11 cellular contexts compared by ENCODE assay signal in genomic region chr3:4814302-4814903, GRCh38.
DNase-seq lines count a peak whose midpoint lies in the region; ATAC-seq, FAIRE-seq and TF ChIP-seq lines count a peak whose summit lies in the region.
"Had no signal": no experiment of that assay in that cellular context is flagged by ENCODE, and none has a peak within 500 bp of the region (broad histone marks: within the 10 kb centered on the region; RNA-seq: fewer than 3 reads in every experiment).

No MANE protein-coding gene starts in this region.

- ATAC-seq in HepG2 (no peak), aorta (ENCODE audit: low FRiP score) (peak; percentile 62), HG03175 (IDR thresholded peaks at IDR 0.05; ENCODE audit: unreplicated experiment) (no peak)

- H3K4me3 ChIP-seq in liver (ENCODE audit: low read depth in 1 of 3, low read length in 3 of 3) (no peak overlapping the region), HepG2 (replicated peaks in 1 of 3; ENCODE audit: insufficient read depth in 1 of 3, low read depth in 2 of 3, low read length in 3 of 3) (no peak overlapping the region), mesodermal cell (ENCODE audit: extremely low read depth, insufficient read depth, low read length, poor library complexity, severe bottlenecking) (no peak overlapping the region), aorta (ENCODE audit: low read length in 2 of 2) (no peak overlapping the region)
- H3K4me3 ChIP-seq: SK-N-MC had no signal

- peaks cover 14% of the 10 kb centered on the region for H3K36me3 Mint-ChIP-seq in glutamatergic neuron (ENCODE audit: unreplicated experiment)

- TF ChIP-seq EP300 in HepG2 (IDR thresholded peaks at IDR 0.05; ENCODE audit: low read depth in 2 of 2, low read length in 2 of 2) (no peak), HepG2 (CRISPR knock-in tag; IDR thresholded peaks at IDR 0.05; ENCODE audit: borderline replicate concordance) (no peak)

- no peak for FAIRE-seq in HepG2 (lab: Jason Lieb, UNC)

- no peak overlapping the region for H3K4me3 Mint-ChIP-seq in glutamatergic neuron (ENCODE audit: unreplicated experiment)
- H3K4me3 Mint-ChIP-seq: B cell, mesothelial cell of epicardium had no signal

- H3K9me3 Mint-ChIP-seq in glutamatergic neuron (ENCODE audit: unreplicated experiment), result peaks cover under 1% of the 10 kb centered on the region

- H3K27me3 ChIP-seq in liver (ENCODE audit: control insufficient read depth in 4 of 4, insufficient read depth in 4 of 4, low read length in 3 of 4) (no peaks in the 10 kb centered on the region), HepG2 (ENCODE audit: control insufficient read depth in 1 of 2, insufficient read depth in 2 of 2, low read length in 2 of 2) (no peaks in the 10 kb centered on the region), aorta (ENCODE audit: control insufficient read depth in 1 of 2, insufficient read depth in 2 of 2, low read length in 1 of 2) (no peaks in the 10 kb centered on the region)

- WGBS in liver, result 87% methylated on average over 20 of the region's 20 CpGs
- 96% methylated on average over 20 of the region's 20 CpGs for WGBS in HepG2 (ENCODE audit: low lambda C conversion rate)
- WGBS in mesodermal cell (ENCODE audit: insufficient coverage in 2 of 2), 2 experiments, result 85 to 91% methylated on average over 16 of the region's 20 CpGs
- 86 to 87% methylated on average over 20 of the region's 20 CpGs for WGBS in aorta, 2 donors

- no peaks in the 10 kb centered on the region for H4K20me1 ChIP-seq in HepG2 (ENCODE audit: insufficient read depth, low read length)

- H3K4me1 Mint-ChIP-seq in glutamatergic neuron (ENCODE audit: low read depth, unreplicated experiment), result peaks cover 6% of the 10 kb centered on the region
- H3K4me1 Mint-ChIP-seq: B cell had no signal

- no TSS peak for BruUV-seq in HepG2 (replicated peaks; lab: Mats Ljungman, UMichigan)

- peak in 1 of 2 donors; percentile 29 for TF ChIP-seq RAD21 in liver (IDR thresholded peaks at IDR 0.05)
- no peak for TF ChIP-seq RAD21 in HepG2 (CRISPR knock-in tag; IDR thresholded peaks at IDR 0.05)

- in situ Hi-C loops in HepG2 (cut with HindIII; ENCODE audit: extremely low pct_ligation_motif_present, low pct_unique_long_range_greater_than_20kb), result no loop called here

- TF ChIP-seq POLR2A in HepG2 (IDR thresholded peaks at IDR 0.05; ENCODE audit: insufficient read depth in 1 of 2, low read depth in 2 of 2, low read length in 2 of 2) (no peak), erythroblast (IDR thresholded peaks at IDR 0.05; ENCODE audit: low read length) (no peak)

- H3K27ac ChIP-seq in liver (ENCODE audit: low read depth in 1 of 2, low read length in 2 of 2) (peak overlapping the region in 1 of 2 donors; percentile 8), HepG2 (ENCODE audit: extremely low read length, insufficient read depth, low read length) (no peak overlapping the region), mesodermal cell (ENCODE audit: low read depth, low read length, severe bottlenecking) (peak overlapping the region; percentile 72), aorta (ENCODE audit: low read depth in 1 of 2, low read length in 2 of 2) (no peak overlapping the region)
- H3K27ac ChIP-seq: SK-N-MC had no signal

- H3K27ac Mint-ChIP-seq in glutamatergic neuron (ENCODE audit: unreplicated experiment), result no peak overlapping the region
- H3K27ac Mint-ChIP-seq: B cell had no signal

- peaks cover 2% of the 10 kb centered on the region for H3K27me3 Mint-ChIP-seq in glutamatergic neuron (ENCODE audit: unreplicated experiment)
- H3K27me3 Mint-ChIP-seq: B cell had no signal

- H3K9ac ChIP-seq in liver (ENCODE audit: low read depth in 1 of 2, low read length in 2 of 2) (no peak overlapping the region), HepG2 (ENCODE audit: insufficient read depth, low read depth, low read length) (no peak overlapping the region)

- DNase-seq in HepG2 (ENCODE audit: low spot score) (no peak), erythroblast (lab: John Stamatoyannopoulos, UW) (peak; percentile 51 to 69), aorta (peak in 1 of 2 donors; percentile 57), NCI-H524 treated with DMSO at 0.1 percent for 48 hours (lab: John Stamatoyannopoulos, UW) (no peak), glutamatergic neuron (no peak)

- no peak overlapping the region for H2AFZ ChIP-seq in HepG2 (ENCODE audit: low read length)

- no peak overlapping the region for H3K4me2 ChIP-seq in HepG2 (ENCODE audit: low read depth, low read length)

- peaks cover 3 to 15% (median 6%) of the 10 kb centered on the region in 4 donors for H3K36me3 ChIP-seq in liver (ENCODE audit: control insufficient read depth in 4 of 4, insufficient read depth in 3 of 4, low read depth in 1 of 4, low read length in 3 of 4)
- H3K36me3 ChIP-seq in HepG2 (replicated peaks in 1 of 2; ENCODE audit: control insufficient read depth in 1 of 2, insufficient read depth in 2 of 2, low read length in 2 of 2), result peaks cover 1 to 13% of the 10 kb centered on the region in 2 experiments; a peak in 3 of 5 replicates
- H3K36me3 ChIP-seq in mesodermal cell (ENCODE audit: control insufficient read depth, insufficient read depth, low read length), result peaks cover 29% of the 10 kb centered on the region
- H3K36me3 ChIP-seq in aorta (ENCODE audit: control insufficient read depth in 1 of 2, insufficient read depth in 2 of 2, low read length in 1 of 2), result peaks cover 10 to 14% of the 10 kb centered on the region in 2 donors

- no peaks in the 10 kb centered on the region for H3K79me2 ChIP-seq in HepG2 (ENCODE audit: insufficient read depth, low read length)

- H3K4me1 ChIP-seq in liver (ENCODE audit: control insufficient read depth in 4 of 4, insufficient read depth in 4 of 4, low read length in 3 of 4), result no peaks in the 10 kb centered on the region
- no peaks in the 10 kb centered on the region for H3K4me1 ChIP-seq in HepG2 (ENCODE audit: insufficient read depth, low read length)
- peaks cover 14% of the 10 kb centered on the region for H3K4me1 ChIP-seq in mesodermal cell (ENCODE audit: control insufficient read depth, insufficient read depth, low read length, poor library complexity, severe bottlenecking)
- H3K4me1 ChIP-seq in aorta (ENCODE audit: control insufficient read depth in 1 of 2, insufficient read depth in 2 of 2, low read length in 2 of 2), result no peaks in the 10 kb centered on the region

- TF ChIP-seq CTCF in liver (IDR thresholded peaks at IDR 0.05; ENCODE audit: low read depth, low read length, missing input control) (no peak), HepG2 (CRISPR knock-in tag; IDR thresholded peaks at IDR 0.05) (no peak), glutamatergic neuron (IDR thresholded peaks at IDR 0.05; ENCODE audit: partially characterized antibody, unreplicated experiment) (no peak)

- peaks cover 0 to 3% (median 0%) of the 10 kb centered on the region in 4 donors for H3K9me3 ChIP-seq in liver (ENCODE audit: control insufficient read depth in 4 of 4, low read length in 3 of 4)
- no peaks in the 10 kb centered on the region for H3K9me3 ChIP-seq in HepG2 (ENCODE audit: low read length)
- peaks cover 30% of the 10 kb centered on the region for H3K9me3 ChIP-seq in mesodermal cell (ENCODE audit: control insufficient read depth, low read length)
- no peaks in the 10 kb centered on the region for H3K9me3 ChIP-seq in aorta (ENCODE audit: control insufficient read depth, low read length)

- POLR2A ChIA-PET in HepG2 (lab: Yijun Ruan, JAX), result no interaction called here

- CTCF ChIA-PET in HepG2 (lab: Yijun Ruan, JAX; ENCODE audit: low intra/inter-chr PET ratio, low total read pairs), result no interaction called here

- intact Hi-C loops in HepG2 (cut with micrococcal nuclease; ENCODE audit: unreplicated experiment) (no loop called here), aorta (cut with DNase I) (loop anchor here in 1 of 2 donors (5.0 kb wide), 1 partner anchor 213 kb away; no protein-coding TSS in a partner anchor)

TF ChIP-seq in liver, 16 proteins besides CTCF, POLR2A, EP300 and RAD21:
- no peak for TF ChIP-seq EGR1 (IDR thresholded peaks at IDR 0.05; ENCODE audit: low read depth in 2 of 2)
- peak; percentile 83 for TF ChIP-seq NR2F2 (IDR thresholded peaks at IDR 0.05)
- TF ChIP-seq SP1 (IDR thresholded peaks at IDR 0.05), result no peak

TF ChIP-seq in HepG2, 621 proteins besides CTCF, POLR2A, EP300 and RAD21 (continues in another document):
- TF ChIP-seq ZNF501 (CRISPR knock-in tag; IDR thresholded peaks at IDR 0.05) (no peak), FLYWCH1 (CRISPR knock-in tag; IDR thresholded peaks at IDR 0.05) (no peak), ZFP36L1 (CRISPR knock-in tag; IDR thresholded peaks at IDR 0.05) (no peak), CREB3 (CRISPR knock-in tag; IDR thresholded peaks at IDR 0.05) (no peak), ONECUT2 (CRISPR knock-in tag; IDR thresholded peaks at IDR 0.05) (no peak), ZNF547 (CRISPR knock-in tag; IDR thresholded peaks at IDR 0.05) (no peak), ATM (IDR thresholded peaks at IDR 0.05; ENCODE audit: borderline replicate concordance) (no peak), CEBPB (IDR thresholded peaks at IDR 0.05; ENCODE audit: borderline replicate concordance, low read depth, low read length) (no peak), HMGXB4 (CRISPR knock-in tag; IDR thresholded peaks at IDR 0.05; ENCODE audit: borderline replicate concordance in 1 of 2, low read depth in 1 of 2) (no peak), SRY (CRISPR knock-in tag; IDR thresholded peaks at IDR 0.05) (no peak), XRCC5 (optimal IDR thresholded peaks at IDR 0.05; ENCODE audit: low read length) (no peak), HMG20B (CRISPR knock-in tag; conservative IDR thresholded peaks at IDR 0.05) (no peak)

Comparison
In these comparisons a context has a peak if more than half of its experiments do, and no peak if none do; other contexts are left out.
1. DNase-seq: peak in erythroblast (2 of 2); none in HepG2 (single experiment), NCI-H524 treated with DMSO at 0.1 percent for 48 hours (single experiment) and glutamatergic neuron (single experiment).